Comparison of ENCODE assay signal across 27 cellular contexts in the genomic region with DNA sequence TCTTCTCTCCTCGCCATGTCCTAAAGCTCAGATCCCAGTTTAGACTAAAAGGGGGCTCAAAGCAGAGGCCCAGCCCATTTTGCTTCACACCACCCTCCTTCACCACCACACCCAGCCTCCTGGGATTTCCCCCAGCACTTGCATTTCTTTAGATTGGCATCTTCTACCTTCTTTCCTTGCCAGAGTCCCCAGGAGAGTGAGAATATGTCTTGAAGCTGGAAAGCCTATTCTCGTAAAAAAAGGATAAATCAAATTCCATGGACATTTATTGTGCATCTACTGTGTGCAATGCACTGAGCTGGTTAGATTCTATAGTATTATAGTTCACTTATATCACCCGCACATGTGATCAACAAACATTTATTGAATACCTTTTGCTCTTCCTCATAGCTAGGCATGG. TPM values are rescaled to one million over a fixed set of nuclear protein-coding genes. Genes with fewer than 3 reads are reported as not detected.
DNase-seq lines count a peak whose midpoint lies in the region; ATAC-seq and TF ChIP-seq lines count a peak whose summit lies in the region.
"Had no signal": no experiment of that assay in that cellular context is flagged by ENCODE, and none has a peak within 500 bp of the region (broad histone marks: within the 10 kb centered on the region; RNA-seq: fewer than 3 reads in every experiment).

No MANE protein-coding gene starts in this region.

- no peak overlapping the region for H3K9ac ChIP-seq in Karpas-422 (ENCODE audit: low read length)
- no peak overlapping the region for H3K9ac ChIP-seq in colonic mucosa (ENCODE audit: low read depth in 2 of 2, low read length in 2 of 2)
- H3K9ac ChIP-seq: neural progenitor cell had no signal

- no peaks in the 10 kb centered on the region for H3K27me3 Mint-ChIP-seq in activated CD4-positive, alpha-beta T cell treated with anti-CD3 and anti-CD28 coated beads, Interleukin-2, amount 10 ng/mL, durations not matched to agents 7 days and 5 days
- peaks cover 5% of the 10 kb centered on the region for H3K27me3 Mint-ChIP-seq in activated CD4-positive, alpha-beta T cell treated with anti-CD3 and anti-CD28 coated beads, Interleukin-2, amount 10 ng/mL, durations not matched to agents 24 days and 14 days
- no peaks in the 10 kb centered on the region for H3K27me3 Mint-ChIP-seq in stimulated activated naive B cell treated with anti-CD40 and anti-IgM and Interleukin-4, amounts not matched to agents 10 μg/mL and 1 μg/mL and 100 μg/mL, for 72 hours
- H3K27me3 Mint-ChIP-seq: activated T-helper 17 cell treated with anti-CD3 and anti-CD28 coated beads, Interleukin-2, amount 50 U/mL, for 72 hours had no signal

- H3K36me3 ChIP-seq in Karpas-422 (ENCODE audit: insufficient read depth, low read length) (peaks cover 5% of the 10 kb centered on the region; the same call in 1 of the 2 replicates), colonic mucosa (no peaks in the 10 kb centered on the region), gastrocnemius medialis (no peaks in the 10 kb centered on the region), uterus (no peaks in the 10 kb centered on the region)
- H3K36me3 ChIP-seq: neural progenitor cell, right lobe of liver had no signal

- peaks cover 2% of the 10 kb centered on the region for H3K9me3 Mint-ChIP-seq in activated CD4-positive, alpha-beta T cell treated with anti-CD3 and anti-CD28 coated beads, Interleukin-2, amount 10 ng/mL, durations not matched to agents 7 days and 5 days
- no peaks in the 10 kb centered on the region for H3K9me3 Mint-ChIP-seq in activated CD4-positive, alpha-beta T cell treated with anti-CD3 and anti-CD28 coated beads, Interleukin-2, amount 10 ng/mL, durations not matched to agents 24 days and 14 days
- no peaks in the 10 kb centered on the region for H3K9me3 Mint-ChIP-seq in stimulated activated naive B cell treated with anti-CD40 and anti-IgM and Interleukin-4, amounts not matched to agents 10 μg/mL and 1 μg/mL and 100 μg/mL, for 72 hours
- H3K9me3 Mint-ChIP-seq: activated T-helper 17 cell treated with anti-CD3 and anti-CD28 coated beads, Interleukin-2, amount 50 U/mL, for 72 hours; neural progenitor cell had no signal

- peaks cover 45% of the 10 kb centered on the region for H3K36me3 Mint-ChIP-seq in activated CD4-positive, alpha-beta T cell treated with anti-CD3 and anti-CD28 coated beads, Interleukin-2, amount 10 ng/mL, durations not matched to agents 7 days and 5 days (ENCODE audit: low read depth)
- peaks cover 23% of the 10 kb centered on the region for H3K36me3 Mint-ChIP-seq in activated CD4-positive, alpha-beta T cell treated with anti-CD3 and anti-CD28 coated beads, Interleukin-2, amount 10 ng/mL, durations not matched to agents 24 days and 14 days (ENCODE audit: low read depth)
- peaks cover 15 to 29% of the 10 kb centered on the region in 2 donors for H3K36me3 Mint-ChIP-seq in stimulated activated naive B cell treated with anti-CD40 and anti-IgM and Interleukin-4, amounts not matched to agents 10 μg/mL and 1 μg/mL and 100 μg/mL, for 72 hours

- intact Hi-C loops in activated CD4-positive, alpha-beta T cell treated with anti-CD3 and anti-CD28 coated beads, Interleukin-2, amount 10 ng/mL, durations not matched to agents 24 days and 14 days (cut with micrococcal nuclease), result loop anchor here (10.0 kb wide), 2 partner anchors 214 to 596 kb away; no protein-coding TSS in a partner anchor
- intact Hi-C loops in colonic mucosa (cut with DNase I), result no loop called here
- intact Hi-C loops in gastrocnemius medialis (cut with DNase I; ENCODE audit: low total_unique reads), result no loop called here
- intact Hi-C loops in uterus (cut with DNase I; ENCODE audit: low total_unique reads), result no loop called here

- CTCF ChIA-PET in activated CD4-positive, alpha-beta T cell treated with anti-CD3 and anti-CD28 coated beads, Interleukin-2, amount 10 ng/mL, durations not matched to agents 7 days and 5 days (lab: Charles Lee), result interaction anchor here (0.5 to 0.6 kb wide), 2 partner anchors 103 to 213 kb away, joined by 3 to 4 read pairs; no protein-coding TSS in a partner anchor

- peak overlapping the region; percentile 36; the same call in 1 of the 2 replicates for H3K27ac ChIP-seq in Karpas-422 (ENCODE audit: low read length)
- H3K27ac ChIP-seq in colonic mucosa, result no peak overlapping the region
- H3K27ac ChIP-seq in gastrocnemius medialis, result peak overlapping the region in 1 of 4 donors; percentile 39
- H3K27ac ChIP-seq in uterus, result no peak overlapping the region
- H3K27ac ChIP-seq: neural progenitor cell, right lobe of liver, SJSA1 had no signal

- H3K27ac Mint-ChIP-seq in activated CD4-positive, alpha-beta T cell treated with anti-CD3 and anti-CD28 coated beads, Interleukin-2, amount 10 ng/mL, durations not matched to agents 7 days and 5 days, result peak overlapping the region; percentile 76
- no peak overlapping the region for H3K27ac Mint-ChIP-seq in activated CD4-positive, alpha-beta T cell treated with anti-CD3 and anti-CD28 coated beads, Interleukin-2, amount 10 ng/mL, durations not matched to agents 24 days and 14 days
- peak overlapping the region; percentile 71 for H3K27ac Mint-ChIP-seq in stimulated activated naive B cell treated with anti-CD40 and anti-IgM and Interleukin-4, amounts not matched to agents 10 μg/mL and 1 μg/mL and 100 μg/mL, for 72 hours
- H3K27ac Mint-ChIP-seq: activated T-helper 17 cell treated with anti-CD3 and anti-CD28 coated beads, Interleukin-2, amount 50 U/mL, for 72 hours; neural progenitor cell had no signal

- POLR2A ChIA-PET in activated CD4-positive, alpha-beta T cell treated with anti-CD3 and anti-CD28 coated beads, Interleukin-2, amount 10 ng/mL, durations not matched to agents 7 days and 5 days (lab: Charles Lee), result no interaction called here

- in situ Hi-C loops in gastrocnemius medialis (cut with MboI; ENCODE audit: low sequenced_read_pairs in 4 of 4), result no loop called here

- no peaks in the 10 kb centered on the region for H3K27me3 ChIP-seq in Karpas-422 (ENCODE audit: low read length)
- no peaks in the 10 kb centered on the region for H3K27me3 ChIP-seq in colonic mucosa
- no peaks in the 10 kb centered on the region for H3K27me3 ChIP-seq in gastrocnemius medialis
- H3K27me3 ChIP-seq in uterus, result no peaks in the 10 kb centered on the region
- H3K27me3 ChIP-seq: body of pancreas, neural progenitor cell, right lobe of liver, SJSA1 had no signal

- H4K20me1 ChIP-seq in Karpas-422 (ENCODE audit: insufficient read depth, low read depth, low read length), result no peaks in the 10 kb centered on the region

- H3K4me3 ChIP-seq in Karpas-422 (ENCODE audit: low read length), result no peak overlapping the region
- no peak overlapping the region for H3K4me3 ChIP-seq in colonic mucosa
- no peak overlapping the region for H3K4me3 ChIP-seq in gastrocnemius medialis
- no peak overlapping the region for H3K4me3 ChIP-seq in uterus
- H3K4me3 ChIP-seq: body of pancreas, neural progenitor cell, right lobe of liver, SJSA1 had no signal

- no peaks in the 10 kb centered on the region for H3K9me2 ChIP-seq in Karpas-422 (replicated peaks; ENCODE audit: insufficient read depth, low read length)

- H3K4me2 ChIP-seq in Karpas-422 (ENCODE audit: low read depth, low read length, poor library complexity, severe bottlenecking), result no peak overlapping the region
- H3K4me2 ChIP-seq: neural progenitor cell had no signal

- H3K4me1 ChIP-seq in Karpas-422 (ENCODE audit: low read length) (peaks cover 72% of the 10 kb centered on the region), colonic mucosa (peaks cover 11% of the 10 kb centered on the region), gastrocnemius medialis (peaks cover 0 to 24% of the 10 kb centered on the region in 2 donors), uterus (no peaks in the 10 kb centered on the region)

- no peak overlapping the region for H2AFZ ChIP-seq in Karpas-422 (ENCODE audit: low read length)
- H2AFZ ChIP-seq: neural progenitor cell had no signal

- TF ChIP-seq POLR2A in gastrocnemius medialis (IDR thresholded peaks at IDR 0.05) (no peak), uterus (IDR thresholded peaks at IDR 0.05) (no peak)

- H3K9me3 ChIP-seq in Karpas-422 (ENCODE audit: low read length) (no peaks in the 10 kb centered on the region), colonic mucosa (no peaks in the 10 kb centered on the region), gastrocnemius medialis (no peaks in the 10 kb centered on the region), uterus (no peaks in the 10 kb centered on the region)
- H3K9me3 ChIP-seq: body of pancreas, right lobe of liver had no signal

- no peak for DNase-seq in activated CD4-positive, alpha-beta T cell treated with anti-CD3 and anti-CD28 coated beads, Interleukin-2, amount 10 ng/mL, durations not matched to agents 7 days and 5 days
- no peak for DNase-seq in activated CD4-positive, alpha-beta T cell treated with anti-CD3 and anti-CD28 coated beads, Interleukin-2, amount 10 ng/mL, durations not matched to agents 24 days and 14 days
- DNase-seq in Karpas-422, result no peak
- DNase-seq in colonic mucosa, result peak; percentile 48
- no peak for DNase-seq in stimulated activated naive B cell treated with anti-CD40 and anti-IgM and Interleukin-4, amounts not matched to agents 10 μg/mL and 1 μg/mL and 100 μg/mL, for 72 hours
- DNase-seq in gastrocnemius medialis, result no peak
- DNase-seq in uterus, result no peak
- no peak for DNase-seq in GM10266 (ENCODE audit: extremely low spot score)
- DNase-seq: activated CD4-positive, alpha-beta T cell treated with anti-CD3 and anti-CD28 coated beads, Interleukin-2, amount 50 U/mL, for 1 hour; activated CD8-positive, alpha-beta memory T cell treated with anti-CD3 and anti-CD28 coated beads, Interleukin-2, amount 50 U/mL, for 48 hours; body of pancreas; Calu3; cerebellar nuclear complex; effector CD4-positive, alpha-beta T cell; Kasumi-1; left ventricle myocardium superior; NCI-H1048; NCI-H187 treated with DMSO at 0.1 percent for 48 hours; NCI-H526; posterior cingulate gyrus; right lobe of liver; stimulated activated CD4-positive, alpha-beta T cell treated with anti-CD3 and anti-CD28 coated beads, Interleukin-4, amount 100 ng/mL, for 4 hours; trophoblast cell had no signal

- peaks cover 88% of the 10 kb centered on the region for H3K79me2 ChIP-seq in Karpas-422 (ENCODE audit: low read length)

- TF ChIP-seq CTCF in colonic mucosa (IDR thresholded peaks at IDR 0.05) (no peak), gastrocnemius medialis (IDR thresholded peaks at IDR 0.05 in 4 of 5, conservative IDR thresholded peaks at IDR 0.05 in 1 of 5) (no peak), uterus (IDR thresholded peaks at IDR 0.05) (no peak), GM10266 (IDR thresholded peaks at IDR 0.05; ENCODE audit: control insufficient read depth, insufficient read depth, low read depth, missing control alignments) (no peak)

- H3K4me3 Mint-ChIP-seq in activated CD4-positive, alpha-beta T cell treated with anti-CD3 and anti-CD28 coated beads, Interleukin-2, amount 10 ng/mL, durations not matched to agents 7 days and 5 days, result no peak overlapping the region
- no peak overlapping the region for H3K4me3 Mint-ChIP-seq in activated CD4-positive, alpha-beta T cell treated with anti-CD3 and anti-CD28 coated beads, Interleukin-2, amount 10 ng/mL, durations not matched to agents 24 days and 14 days
- H3K4me3 Mint-ChIP-seq in stimulated activated naive B cell treated with anti-CD40 and anti-IgM and Interleukin-4, amounts not matched to agents 10 μg/mL and 1 μg/mL and 100 μg/mL, for 72 hours, result no peak overlapping the region
- H3K4me3 Mint-ChIP-seq: activated T-helper 17 cell treated with anti-CD3 and anti-CD28 coated beads, Interleukin-2, amount 50 U/mL, for 72 hours; neural progenitor cell had no signal

- H3K4me1 Mint-ChIP-seq in activated CD4-positive, alpha-beta T cell treated with anti-CD3 and anti-CD28 coated beads, Interleukin-2, amount 10 ng/mL, durations not matched to agents 7 days and 5 days, result peaks cover 91% of the 10 kb centered on the region
- H3K4me1 Mint-ChIP-seq in activated CD4-positive, alpha-beta T cell treated with anti-CD3 and anti-CD28 coated beads, Interleukin-2, amount 10 ng/mL, durations not matched to agents 24 days and 14 days, result peaks cover 72% of the 10 kb centered on the region
- H3K4me1 Mint-ChIP-seq in stimulated activated naive B cell treated with anti-CD40 and anti-IgM and Interleukin-4, amounts not matched to agents 10 μg/mL and 1 μg/mL and 100 μg/mL, for 72 hours, result peaks cover 49 to 75% of the 10 kb centered on the region in 2 donors

- ATAC-seq in stimulated activated naive B cell treated with anti-CD40 and anti-IgM and Interleukin-4, amounts not matched to agents 10 μg/mL and 1 μg/mL and 100 μg/mL, for 72 hours (replicated peaks), result no peak
- ATAC-seq in gastrocnemius medialis, result no peak
- ATAC-seq: activated T-helper 17 cell treated with anti-CD3 and anti-CD28 coated beads, Interleukin-2, amount 50 U/mL, for 72 hours; body of pancreas; left ventricle myocardium superior; right lobe of liver had no signal

RNA-seq across cellular contexts. Expression of a gene that starts 10.2 kb away (rescaled TPM):
- total RNA-seq in activated CD4-positive, alpha-beta T cell treated with anti-CD3 and anti-CD28 coated beads, Interleukin-2, amount 10 ng/mL, durations not matched to agents 7 days and 5 days, result 10 to 100 TPM; 12.5 to 13.2 TPM
- 6.2 and 6.5 TPM in 2 replicates for total RNA-seq in activated CD4-positive, alpha-beta T cell treated with anti-CD3 and anti-CD28 coated beads, Interleukin-2, amount 10 ng/mL, durations not matched to agents 24 days and 14 days
- 34.8 TPM in 2 replicates for total RNA-seq in Karpas-422 (2014; rRNA removed; shearing (Covaris generic); ENCODE audit: low replicate concordance)
- total RNA-seq in colonic mucosa (10 to 100 TPM; 11.1 to 13.7 TPM), gastrocnemius medialis (1 to 10 TPM; 4.2 to 5.6 (median 4.7) TPM), uterus (10 to 100 TPM in 2 of 4 donors, 1 to 10 TPM in 2; 5.9 to 28.0 (median 15.3) TPM)

RNA-seq across cellular contexts. Expression of a gene that starts 39.7 kb away (rescaled TPM):
- not detected for total RNA-seq in activated CD4-positive, alpha-beta T cell treated with anti-CD3 and anti-CD28 coated beads, Interleukin-2, amount 10 ng/mL, durations not matched to agents 7 days and 5 days
- not detected in 2 replicates for total RNA-seq in activated CD4-positive, alpha-beta T cell treated with anti-CD3 and anti-CD28 coated beads, Interleukin-2, amount 10 ng/mL, durations not matched to agents 24 days and 14 days
- total RNA-seq in Karpas-422 (2014; rRNA removed; shearing (Covaris generic); ENCODE audit: low replicate concordance), result 0.94 and 1.2 TPM in 2 replicates
- total RNA-seq in colonic mucosa, result under 1 TPM; 0.19 to 0.52 TPM
- total RNA-seq in gastrocnemius medialis, result not detected
- 1 to 10 TPM in 1 of 4 donors, under 1 TPM in 1, not detected in 2; 0.55 to 1.5 TPM for total RNA-seq in uterus
- total RNA-seq: activated T-helper 17 cell treated with anti-CD3 and anti-CD28 coated beads, Interleukin-2, amount 50 U/mL, for 72 hours; body of pancreas; Calu3; right lobe of liver; SJSA1; T-helper 2 cell treated with Interferon-gamma antibody and Interleukin-4, amounts not matched to agents 100 ng/mL and 5 ng/mL, for 36 hours had no signal
